In the genomic region with DNA sequence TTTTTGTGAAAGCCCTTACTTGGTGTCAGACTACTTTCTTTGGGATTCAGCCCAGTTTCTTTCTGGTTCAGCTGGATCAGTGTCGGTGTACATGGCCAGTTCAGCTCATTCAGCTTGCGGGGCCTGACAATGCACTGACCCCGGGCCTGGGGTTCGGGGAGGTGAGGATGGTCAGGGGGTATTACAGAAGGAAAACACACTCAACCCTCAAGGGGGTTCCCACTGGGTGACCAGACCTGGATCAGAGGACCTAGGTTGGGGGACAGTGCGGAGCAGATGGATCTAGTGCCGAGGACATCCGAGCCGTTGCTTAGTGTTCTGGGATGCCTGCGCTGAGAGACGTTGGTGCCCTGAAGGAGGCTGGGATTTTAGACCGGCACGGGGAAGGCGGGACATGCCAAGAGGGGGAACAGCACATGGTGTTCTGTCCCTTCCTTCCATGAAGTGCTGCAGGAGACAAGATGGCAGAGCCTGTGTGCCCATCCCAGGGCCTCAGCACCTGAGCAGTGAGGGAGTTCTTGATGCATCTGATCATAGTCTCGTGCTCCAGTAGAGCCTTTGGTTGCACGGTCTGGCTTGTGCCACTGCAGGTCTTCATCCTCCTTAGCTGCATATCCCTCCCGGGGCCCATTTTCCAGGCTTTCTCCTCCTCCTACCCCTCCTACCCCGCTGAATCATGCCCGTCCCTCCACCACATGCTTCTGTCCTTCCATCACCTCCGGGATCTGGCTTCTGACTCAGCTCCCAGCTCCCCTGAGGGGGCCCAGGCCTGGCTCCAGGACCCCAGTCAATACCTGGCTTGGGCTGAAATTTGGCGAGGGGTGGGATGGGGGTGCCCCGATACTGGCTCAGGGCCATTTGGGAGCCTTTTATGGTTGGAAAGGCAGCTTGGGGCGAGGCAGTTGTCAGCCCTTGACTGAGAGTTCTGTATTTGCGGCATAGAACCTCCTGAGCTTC, we compare ENCODE assay signal across 8 cellular contexts. TPM values are rescaled to one million over a fixed set of nuclear protein-coding genes. Genes with fewer than 3 reads are reported as not detected.
A peak's percentile ranks its signal among the peaks of the same experiment; 100 is the strongest.
DNase-seq lines count a peak whose midpoint lies in the region; TF ChIP-seq lines count a peak whose summit lies in the region.

No MANE protein-coding gene starts in this region.

- peak in 10 of 14 donors; percentile 9 to 88 (median 50) for DNase-seq in C1 segment of cervical spinal cord (lab: John Stamatoyannopoulos, UW)
- no peak for DNase-seq in Peyer's patch
- DNase-seq in fibroblast of peridontal ligament (ENCODE audit: extremely low read depth), result peak; percentile 96
- DNase-seq in osteocyte (ENCODE audit: extremely low spot score, unreplicated experiment), result no peak
- no peak for DNase-seq in NCI-H1436 treated with DMSO at 0.1 percent for 48 hours (lab: John Stamatoyannopoulos, UW)
- no peak for DNase-seq in NCI-H146 treated with DMSO at 0.1 percent for 48 hours (lab: John Stamatoyannopoulos, UW; ENCODE audit: unreplicated experiment)
- DNase-seq in NCI-H510A treated with DMSO at 0.1 percent for 48 hours (lab: John Stamatoyannopoulos, UW), result no peak
- no peak for DNase-seq in activated CD4-positive, alpha-beta T cell treated with anti-CD3 and anti-CD28 coated beads, Interleukin-2, amount 10 ng/mL, durations not matched to agents 7 days and 5 days

- TF ChIP-seq POLR2A in Peyer's patch (IDR thresholded peaks at IDR 0.05), result no peak

- H3K36me3 Mint-ChIP-seq in osteocyte (ENCODE audit: unreplicated experiment), result peaks cover 3% of the 10 kb centered on the region
- H3K36me3 Mint-ChIP-seq in activated CD4-positive, alpha-beta T cell treated with anti-CD3 and anti-CD28 coated beads, Interleukin-2, amount 10 ng/mL, durations not matched to agents 7 days and 5 days (ENCODE audit: low read depth), result no peaks in the 10 kb centered on the region

- CTCF ChIA-PET in activated CD4-positive, alpha-beta T cell treated with anti-CD3 and anti-CD28 coated beads, Interleukin-2, amount 10 ng/mL, durations not matched to agents 7 days and 5 days (lab: Charles Lee), result interaction anchor here (0.9 to 1.8 kb wide), 4 partner anchors 16 to 77 kb away, joined by 3 to 5 read pairs (median 4); no protein-coding TSS in a partner anchor

- H3K4me1 Mint-ChIP-seq in osteocyte (ENCODE audit: unreplicated experiment), result peaks cover 27% of the 10 kb centered on the region
- peaks cover 5% of the 10 kb centered on the region for H3K4me1 Mint-ChIP-seq in activated CD4-positive, alpha-beta T cell treated with anti-CD3 and anti-CD28 coated beads, Interleukin-2, amount 10 ng/mL, durations not matched to agents 7 days and 5 days

- no peaks in the 10 kb centered on the region for H3K9me3 Mint-ChIP-seq in osteocyte (ENCODE audit: unreplicated experiment)
- no peaks in the 10 kb centered on the region for H3K9me3 Mint-ChIP-seq in activated CD4-positive, alpha-beta T cell treated with anti-CD3 and anti-CD28 coated beads, Interleukin-2, amount 10 ng/mL, durations not matched to agents 7 days and 5 days

- H3K4me3 ChIP-seq in Peyer's patch, result no peak overlapping the region

- peaks cover 0 to 5% (median 0%) of the 10 kb centered on the region in 4 donors for H3K9me3 ChIP-seq in Peyer's patch

- POLR2A ChIA-PET in activated CD4-positive, alpha-beta T cell treated with anti-CD3 and anti-CD28 coated beads, Interleukin-2, amount 10 ng/mL, durations not matched to agents 7 days and 5 days (lab: Charles Lee), result no interaction called here

- H3K4me1 ChIP-seq in Peyer's patch, result peaks cover 0 to 11% (median 0%) of the 10 kb centered on the region in 4 donors

- peak overlapping the region; percentile 80 for H3K27ac Mint-ChIP-seq in osteocyte (ENCODE audit: unreplicated experiment)
- H3K27ac Mint-ChIP-seq in activated CD4-positive, alpha-beta T cell treated with anti-CD3 and anti-CD28 coated beads, Interleukin-2, amount 10 ng/mL, durations not matched to agents 7 days and 5 days, result no peak overlapping the region

- no peaks in the 10 kb centered on the region for H3K27me3 Mint-ChIP-seq in osteocyte (ENCODE audit: unreplicated experiment)
- H3K27me3 Mint-ChIP-seq in activated CD4-positive, alpha-beta T cell treated with anti-CD3 and anti-CD28 coated beads, Interleukin-2, amount 10 ng/mL, durations not matched to agents 7 days and 5 days, result peaks cover 17% of the 10 kb centered on the region

- peak overlapping the region in 3 of 4 donors; percentile 17 to 87 (median 57) for H3K27ac ChIP-seq in Peyer's patch

- TF ChIP-seq CTCF in Peyer's patch (IDR thresholded peaks at IDR 0.05) (no peak), osteocyte (IDR thresholded peaks at IDR 0.05) (no peak)

- no peak overlapping the region for H3K4me3 Mint-ChIP-seq in osteocyte (ENCODE audit: unreplicated experiment)
- no peak overlapping the region for H3K4me3 Mint-ChIP-seq in activated CD4-positive, alpha-beta T cell treated with anti-CD3 and anti-CD28 coated beads, Interleukin-2, amount 10 ng/mL, durations not matched to agents 7 days and 5 days

- H3K27me3 ChIP-seq in Peyer's patch, result peaks cover 0 to 12% of the 10 kb centered on the region in 2 donors

- H3K36me3 ChIP-seq in Peyer's patch, result no peaks in the 10 kb centered on the region

RNA-seq across cellular contexts. Expression of a gene that starts 18.0 kb away (rescaled TPM):
- total RNA-seq in Peyer's patch (10 to 100 TPM in 2 of 4 donors, 1 to 10 TPM in 2; 3.2 to 49.5 (median 10.2) TPM), osteocyte (27.0 and 30.3 TPM in 2 replicates)
- 1 to 10 TPM; 2.0 to 2.6 TPM for total RNA-seq in activated CD4-positive, alpha-beta T cell treated with anti-CD3 and anti-CD28 coated beads, Interleukin-2, amount 10 ng/mL, durations not matched to agents 7 days and 5 days

RNA-seq across cellular contexts. Expression of a gene that starts 34.5 kb away (rescaled TPM):
- total RNA-seq in Peyer's patch (100 to 1,000 TPM in 2 of 4 donors, 10 to 100 TPM in 2; 82.0 to 574 (median 112) TPM), osteocyte (not detected in 2 replicates)
- not detected for total RNA-seq in activated CD4-positive, alpha-beta T cell treated with anti-CD3 and anti-CD28 coated beads, Interleukin-2, amount 10 ng/mL, durations not matched to agents 7 days and 5 days

RNA-seq across cellular contexts. Expression of a gene that starts 46.1 kb away (rescaled TPM):
- total RNA-seq in Peyer's patch, result 10 to 100 TPM; 35.0 to 69.6 (median 38.9) TPM
- 41.4 and 42.5 TPM in 2 replicates for total RNA-seq in osteocyte
- total RNA-seq in activated CD4-positive, alpha-beta T cell treated with anti-CD3 and anti-CD28 coated beads, Interleukin-2, amount 10 ng/mL, durations not matched to agents 7 days and 5 days, result 10 to 100 TPM; 34.5 to 40.5 TPM

Comparison
In these comparisons a context has a peak if more than half of its experiments do, and no peak if none do; other contexts are left out.
1. DNase-seq: peak in C1 segment of cervical spinal cord (10 of 14) and fibroblast of peridontal ligament (single experiment); none in Peyer's patch (0 of 3), osteocyte (single experiment), NCI-H1436 treated with DMSO at 0.1 percent for 48 hours (single experiment), NCI-H146 treated with DMSO at 0.1 percent for 48 hours (single experiment), NCI-H510A treated with DMSO at 0.1 percent for 48 hours (single experiment) and activated CD4-positive, alpha-beta T cell treated with anti-CD3 and anti-CD28 coated beads, Interleukin-2, amount 10 ng/mL, durations not matched to agents 7 days and 5 days (single experiment).
2. RNA of a gene that starts 34.5 kb away (total RNA-seq): 82.0 to 574 TPM in Peyer's patch; not detected in osteocyte and not detected in activated CD4-positive, alpha-beta T cell treated with anti-CD3 and anti-CD28 coated beads, Interleukin-2, amount 10 ng/mL, durations not matched to agents 7 days and 5 days; every median in the first group is over 10 times any median in the second.